ENCODE assay signal across 16 cellular contexts in genomic region chr11:96092511-96092910, GRCh38.
"Had no signal": no experiment of that assay in that cellular context is flagged by ENCODE, and none has a peak within 500 bp of the region (broad histone marks: within the 10 kb centered on the region; RNA-seq: fewer than 3 reads in every experiment).

No MANE protein-coding gene starts in this region.

- H3K4me3 ChIP-seq: body of pancreas, gastroesophageal sphincter, left ventricle myocardium inferior, neural progenitor cell, SK-N-MC, transverse colon had no signal

- H3K9ac ChIP-seq: neural progenitor cell, parathyroid adenoma had no signal

- H3K4me2 ChIP-seq: neural progenitor cell had no signal

- DNase-seq: activated CD4-positive, alpha-beta T cell treated with anti-CD3 and anti-CD28 coated beads, Interleukin-2, amount 50 U/mL, for 1 hour; activated naive CD4-positive, alpha-beta T cell treated with Interleukin-2 at 50 U/mL for 16 hours; amniotic stem cell; body of pancreas; cerebellar nuclear complex; effector memory CD8-positive, alpha-beta T cell; left ventricle myocardium inferior; mesendoderm; retina; transverse colon had no signal

- H3K9me3 ChIP-seq: body of pancreas, gastroesophageal sphincter, left ventricle myocardium inferior, transverse colon had no signal

- ATAC-seq: body of pancreas; effector memory CD8-positive, alpha-beta T cell; gastroesophageal sphincter had no signal

- H3K36me3 ChIP-seq: neural progenitor cell, transverse colon had no signal

- H3K27me3 ChIP-seq: body of pancreas, gastroesophageal sphincter, neural progenitor cell, transverse colon had no signal

- H3K27ac ChIP-seq: epithelial cell of prostate, left ventricle myocardium inferior, neural progenitor cell, parathyroid adenoma, SK-N-MC, transverse colon had no signal

- FAIRE-seq: keratinocyte had no signal

- H2AFZ ChIP-seq: neural progenitor cell, parathyroid adenoma had no signal
